Comparison of ENCODE assay signal across 13 cellular contexts in genomic region chr2:174003635-174004310, GRCh38. TPM values are rescaled to one million over a fixed set of nuclear protein-coding genes. Genes with fewer than 3 reads are reported as not detected.
DNase-seq lines count a peak whose midpoint lies in the region; ATAC-seq, FAIRE-seq and TF ChIP-seq lines count a peak whose summit lies in the region.
"Had no signal": no experiment of that assay in that cellular context is flagged by ENCODE, and none has a peak within 500 bp of the region (broad histone marks: within the 10 kb centered on the region; RNA-seq: fewer than 3 reads in every experiment).

No MANE protein-coding gene starts in this region.

- POLR2A ChIA-PET in A549 (lab: Yijun Ruan, JAX), result interaction anchor here (0.6 kb wide), 1 partner anchor 38 kb away, joined by 3 read pairs; no protein-coding TSS in a partner anchor
- POLR2A ChIA-PET in HepG2 (lab: Yijun Ruan, JAX), result no interaction called here

- in situ Hi-C loops in HepG2 (cut with HindIII; ENCODE audit: extremely low pct_ligation_motif_present, low pct_unique_long_range_greater_than_20kb), result loop anchor here (5.0 to 25.0 kb wide), 2 partner anchors 121 to 591 kb away; no protein-coding TSS in a partner anchor

- FAIRE-seq in A549 (lab: Jason Lieb, UNC) (no peak), astrocyte (lab: Jason Lieb, UNC) (no peak), HepG2 (lab: Jason Lieb, UNC) (peak; percentile 56)

- H3K9me3 ChIP-seq in A549, result no peaks in the 10 kb centered on the region
- H3K9me3 ChIP-seq in Karpas-422 (ENCODE audit: low read length), result no peaks in the 10 kb centered on the region
- no peaks in the 10 kb centered on the region for H3K9me3 ChIP-seq in astrocyte (ENCODE audit: insufficient read depth, low read depth, low read length)
- no peaks in the 10 kb centered on the region for H3K9me3 ChIP-seq in HepG2 (ENCODE audit: low read length)
- H3K9me3 ChIP-seq in tibial nerve, result no peaks in the 10 kb centered on the region

- no peak for DNase-seq in A549 (ENCODE audit: low read depth in 1 of 2, low spot score in 1 of 2)
- DNase-seq in Karpas-422, result peak; percentile 48
- DNase-seq in astrocyte (ENCODE audit: low read depth), result no peak
- DNase-seq in HepG2 (ENCODE audit: low spot score), result peak; percentile 64
- no peak for DNase-seq in tibial nerve (ENCODE audit: low spot score in 2 of 2)
- no peak for DNase-seq in SK-N-DZ (ENCODE audit: low spot score)
- no peak for DNase-seq in ecto neural progenitor cell (ENCODE audit: low spot score)
- no peak for DNase-seq in SIG-M5 treated with dmso at 0.1 percent for 504 hours (lab: John Stamatoyannopoulos, UW; ENCODE audit: unreplicated experiment)
- DNase-seq: effector memory CD4-positive, alpha-beta T cell; EL; midbrain; NCI-H1930 had no signal

- H3K27me3 Mint-ChIP-seq in astrocyte (ENCODE audit: low read depth, unreplicated experiment), result peaks cover 4% of the 10 kb centered on the region

- H3K9ac ChIP-seq in Karpas-422 (ENCODE audit: low read length), result no peak overlapping the region
- H3K9ac ChIP-seq in astrocyte (ENCODE audit: low read length), result no peak overlapping the region
- H3K9ac ChIP-seq in HepG2 (ENCODE audit: insufficient read depth, low read depth, low read length), result no peak overlapping the region

- peak overlapping the region; percentile 26 for H3K27ac Mint-ChIP-seq in astrocyte (ENCODE audit: unreplicated experiment)

- peaks cover 14% of the 10 kb centered on the region; the same call in 2 of the 3 replicates for H3K4me1 ChIP-seq in A549
- no peaks in the 10 kb centered on the region for H3K4me1 ChIP-seq in Karpas-422 (ENCODE audit: low read length)
- peaks cover 12% of the 10 kb centered on the region for H3K4me1 ChIP-seq in astrocyte (ENCODE audit: insufficient read depth, low read length)
- peaks cover 24% of the 10 kb centered on the region for H3K4me1 ChIP-seq in HepG2 (ENCODE audit: insufficient read depth, low read length)
- H3K4me1 ChIP-seq in tibial nerve, result peaks cover 0 to 23% (median 5%) of the 10 kb centered on the region in 4 donors

- H3K4me1 Mint-ChIP-seq in astrocyte (ENCODE audit: low read depth, unreplicated experiment), result peaks cover 12% of the 10 kb centered on the region

- H3K27me3 ChIP-seq in Karpas-422 (ENCODE audit: low read length) (no peaks in the 10 kb centered on the region), astrocyte (ENCODE audit: insufficient read depth, low read length) (no peaks in the 10 kb centered on the region), HepG2 (ENCODE audit: control insufficient read depth in 1 of 2, insufficient read depth in 2 of 2, low read length in 2 of 2) (no peaks in the 10 kb centered on the region; a peak in 1 of 5 replicates), tibial nerve (no peaks in the 10 kb centered on the region)

- H4K20me1 ChIP-seq in Karpas-422 (ENCODE audit: insufficient read depth, low read depth, low read length) (no peaks in the 10 kb centered on the region), astrocyte (ENCODE audit: insufficient read depth, low read length) (no peaks in the 10 kb centered on the region), HepG2 (ENCODE audit: insufficient read depth, low read length) (no peaks in the 10 kb centered on the region)

- TF ChIP-seq POLR2A in A549 (IDR thresholded peaks at IDR 0.05; ENCODE audit: low read length) (no peak), HepG2 (IDR thresholded peaks at IDR 0.05; ENCODE audit: insufficient read depth in 1 of 2, low read depth in 2 of 2, low read length in 2 of 2) (no peak), tibial nerve (IDR thresholded peaks at IDR 0.05) (no peak)

- intact Hi-C loops in HepG2 (cut with micrococcal nuclease; ENCODE audit: unreplicated experiment), result loop anchor here (1.0 to 5.0 kb wide), 4 partner anchors 11 to 601 kb away; no protein-coding TSS in a partner anchor

- no TSS peak for BruUV-seq in HepG2 (replicated peaks; lab: Mats Ljungman, UMichigan)

- H3K27ac ChIP-seq in A549 (no peak overlapping the region), Karpas-422 (ENCODE audit: low read length) (no peak overlapping the region), astrocyte (ENCODE audit: low read depth, low read length) (no peak overlapping the region), HepG2 (ENCODE audit: extremely low read length, insufficient read depth, low read length) (no peak overlapping the region), tibial nerve (no peak overlapping the region)
- H3K27ac ChIP-seq: RWPE1 had no signal

- H3K4me3 ChIP-seq in A549 (no peak overlapping the region), Karpas-422 (ENCODE audit: low read length) (no peak overlapping the region), astrocyte (ENCODE audit: insufficient read depth, low read depth, low read length) (no peak overlapping the region), HepG2 (replicated peaks in 1 of 3; ENCODE audit: insufficient read depth in 1 of 3, low read depth in 2 of 3, low read length in 3 of 3) (no peak overlapping the region), tibial nerve (no peak overlapping the region)

- ATAC-seq in A549 (peak in 1 of 2 experiments; percentile 71; a peak in 3 of 6 replicates), HepG2 (peak; percentile 98)

- TF ChIP-seq CTCF in A549 (IDR thresholded peaks at IDR 0.05), result no peak; the same call in 2 of the 3 replicates
- no peak for TF ChIP-seq CTCF in astrocyte (IDR thresholded peaks at IDR 0.05; ENCODE audit: insufficient read depth, low read depth, low read length)
- TF ChIP-seq CTCF in HepG2 (CRISPR knock-in tag; IDR thresholded peaks at IDR 0.05), result peak; percentile 93
- no peak for TF ChIP-seq CTCF in tibial nerve (IDR thresholded peaks at IDR 0.05)

- peaks cover 5% of the 10 kb centered on the region for H3K36me3 Mint-ChIP-seq in astrocyte (ENCODE audit: low read depth, unreplicated experiment)

- no peak overlapping the region for H3K4me3 Mint-ChIP-seq in astrocyte (ENCODE audit: unreplicated experiment)

- no peak for TF ChIP-seq EP300 in A549 (IDR thresholded peaks at IDR 0.05)
- no peak for TF ChIP-seq EP300 in HepG2 (IDR thresholded peaks at IDR 0.05; ENCODE audit: low read depth in 2 of 2, low read length in 2 of 2)
- TF ChIP-seq EP300 in HepG2 (CRISPR knock-in tag; IDR thresholded peaks at IDR 0.05; ENCODE audit: borderline replicate concordance), result no peak
- no peak for TF ChIP-seq EP300 in tibial nerve (IDR thresholded peaks at IDR 0.05)

- H3K79me2 ChIP-seq in Karpas-422 (ENCODE audit: low read length) (no peaks in the 10 kb centered on the region), astrocyte (ENCODE audit: insufficient read depth, low read length) (no peaks in the 10 kb centered on the region), HepG2 (ENCODE audit: insufficient read depth, low read length) (no peaks in the 10 kb centered on the region)

- no peaks in the 10 kb centered on the region for H3K9me2 ChIP-seq in Karpas-422 (replicated peaks; ENCODE audit: insufficient read depth, low read length)

- H2AFZ ChIP-seq in Karpas-422 (ENCODE audit: low read length), result no peak overlapping the region
- H2AFZ ChIP-seq in astrocyte (ENCODE audit: low read depth, low read length), result no peak overlapping the region
- H2AFZ ChIP-seq in HepG2 (ENCODE audit: low read length), result no peak overlapping the region

- CTCF ChIA-PET in A549 (lab: Yijun Ruan, JAX), result interaction anchor here (1.1 kb wide), 1 partner anchor 28 kb away, joined by 3 read pairs; no protein-coding TSS in a partner anchor
- CTCF ChIA-PET in HepG2 (lab: Yijun Ruan, JAX; ENCODE audit: low intra/inter-chr PET ratio, low total read pairs), result interaction anchor here (1.3 to 2.7 kb wide), 2 partner anchors 37 to 119 kb away, joined by 4 to 25 read pairs; no protein-coding TSS in a partner anchor

- peaks cover 3% of the 10 kb centered on the region for H3K9me3 Mint-ChIP-seq in astrocyte (ENCODE audit: unreplicated experiment)

- H3K36me3 ChIP-seq in Karpas-422 (ENCODE audit: insufficient read depth, low read length) (no peaks in the 10 kb centered on the region), astrocyte (ENCODE audit: insufficient read depth, low read length) (no peaks in the 10 kb centered on the region), HepG2 (replicated peaks in 1 of 2; ENCODE audit: control insufficient read depth in 1 of 2, insufficient read depth in 2 of 2, low read length in 2 of 2) (no peaks in the 10 kb centered on the region), tibial nerve (no peaks in the 10 kb centered on the region)

- WGBS in A549 (ENCODE audit: missing lambda C conversion rate), result 83% methylated on average over 14 of the region's 14 CpGs
- WGBS in HepG2 (ENCODE audit: low lambda C conversion rate), result 9% methylated on average over 14 of the region's 14 CpGs
- 89 to 93% methylated on average over 14 of the region's 14 CpGs for WGBS in tibial nerve, 2 donors

- no peak overlapping the region for H3K4me2 ChIP-seq in A549
- no peak overlapping the region for H3K4me2 ChIP-seq in Karpas-422 (ENCODE audit: low read depth, low read length, poor library complexity, severe bottlenecking)
- no peak overlapping the region for H3K4me2 ChIP-seq in astrocyte (ENCODE audit: low read length)
- peak overlapping the region; percentile 50 for H3K4me2 ChIP-seq in HepG2 (ENCODE audit: low read depth, low read length)

- peak; percentile 20 to 43; a peak in 2 of 5 replicates for TF ChIP-seq RAD21 in A549 (conservative IDR thresholded peaks at IDR 0.05 in 1 of 2, IDR thresholded peaks at IDR 0.05 in 1 of 2)
- peak; percentile 89 for TF ChIP-seq RAD21 in HepG2 (CRISPR knock-in tag; IDR thresholded peaks at IDR 0.05)

RNA-seq across cellular contexts. Expression of gene SP3, which starts 38.6 kb away (rescaled TPM):
- 83.1 and 94.5 TPM in 2 replicates for polyA plus RNA-seq in A549 (2011; rRNA removed)
- 16.8 and 21.8 TPM in 2 replicates for polyA plus RNA-seq in A549 (2012; cell fraction: cytosol; rRNA removed)
- polyA plus RNA-seq in A549 (2012; cell fraction: nucleus; rRNA removed), result 10.8 and 11.8 TPM in 2 replicates
- 40.1 to 41.8 TPM (median 40.3 TPM) in 3 replicates for polyA plus RNA-seq in A549 (2017; fragmentation: RNase III; extraction: RNeasy Plus Mini Kit Qiagen cat#74134 plus additional on column Dnase treatment)
- polyA minus RNA-seq in A549 (2011; rRNA and poly(A)+ RNA removed), result 80.7 and 84.4 TPM in 2 replicates
- 109 and 139 TPM in 2 replicates for total RNA-seq in Karpas-422 (2014; rRNA removed; shearing (Covaris generic); ENCODE audit: low replicate concordance)
- 58.8 and 59.6 TPM in 2 replicates for total RNA-seq in astrocyte
- total RNA-seq in HepG2 (2016; rRNA removed; fragmentation: Illumina TruSeq; extraction: Trizol), result 132 and 171 TPM in 2 replicates
- total RNA-seq in HepG2 (2016; cell fraction: cytosol; rRNA removed; fragmentation: Illumina TruSeq; extraction: Trizol; ENCODE audit: low read depth), result 46.7 and 54.6 TPM in 2 replicates
- total RNA-seq in HepG2 (2016; cell fraction: insoluble cytoplasmic fraction; rRNA removed; fragmentation: Illumina TruSeq; extraction: Trizol), result 129 and 171 TPM in 2 replicates
- 117 and 137 TPM in 2 replicates for total RNA-seq in HepG2 (2016; cell fraction: membrane; rRNA removed; fragmentation: Illumina TruSeq; extraction: Trizol)
- 111 and 118 TPM in 2 replicates for total RNA-seq in HepG2 (2016; cell fraction: nucleus; rRNA removed; fragmentation: Illumina TruSeq; extraction: Trizol)
- 53.9 and 57.3 TPM in 2 replicates for polyA plus RNA-seq in HepG2 (2011; rRNA removed)
- 24.5 and 38.2 TPM in 2 replicates for polyA plus RNA-seq in HepG2 (2011; cell fraction: cytosol; rRNA removed)
- 29.7 TPM in 2 replicates for polyA plus RNA-seq in HepG2 (2011; cell fraction: nucleus; rRNA removed)
- 42.0 and 48.0 TPM in 2 replicates for polyA plus RNA-seq in HepG2 (2012)
- polyA plus RNA-seq in HepG2 (2016; cell fraction: cytosol; fragmentation: Illumina TruSeq; extraction: Trizol; ENCODE audit: low read depth), result 5.3 and 5.5 TPM in 2 replicates
- polyA plus RNA-seq in HepG2 (2016; cell fraction: insoluble cytoplasmic fraction; fragmentation: Illumina TruSeq; extraction: Trizol; ENCODE audit: low read depth), result 79.1 and 85.5 TPM in 2 replicates
- polyA plus RNA-seq in HepG2 (2016; cell fraction: membrane; fragmentation: Illumina TruSeq; extraction: Trizol; ENCODE audit: low read depth), result 24.8 and 28.9 TPM in 2 replicates
- 51.2 and 54.9 TPM in 2 replicates for polyA plus RNA-seq in HepG2 (2016; cell fraction: nucleus; fragmentation: Illumina TruSeq; extraction: Trizol; ENCODE audit: insufficient read depth, low read depth)
- 45.0 and 74.0 TPM in 2 replicates for polyA minus RNA-seq in HepG2 (2011; rRNA and poly(A)+ RNA removed; ENCODE audit: low replicate concordance)
- 67.2 and 72.9 TPM in 2 replicates for polyA minus RNA-seq in HepG2 (2011; cell fraction: cytosol; rRNA and poly(A)+ RNA removed)
- 202 and 214 TPM in 2 replicates for polyA minus RNA-seq in HepG2 (2011; cell fraction: nucleus; rRNA and poly(A)+ RNA removed)
- 100 to 1,000 TPM in 3 of 4 donors, 10 to 100 TPM in 1; 72.5 to 152 (median 128) TPM for total RNA-seq in tibial nerve
- 61.8 and 63.5 TPM in 2 replicates for polyA plus RNA-seq in SK-N-DZ (2014; cell fraction: cytosol; rRNA removed)
- 39.5 and 69.9 TPM in 2 replicates for polyA plus RNA-seq in SK-N-DZ (2014; cell fraction: nucleus; rRNA removed)

Comparison
In these comparisons a context has a peak if more than half of its experiments do, and no peak if none do; other contexts are left out.
1. DNase-seq: peak in Karpas-422 (single experiment) and HepG2 (single experiment); none in A549 (0 of 2), astrocyte (single experiment), tibial nerve (0 of 2), SK-N-DZ (single experiment), ecto neural progenitor cell (single experiment) and SIG-M5 treated with dmso at 0.1 percent for 504 hours (single experiment).
2. Of the 38 proteins assayed by ChIP-seq in both HepG2 and A549: peak only in HepG2: CEBPB, CHD2, CTCF, FOSL2, HDAC2, HMGXB4 and 6 more; only in A549: none; in both: RAD21; in neither: 24; mixed calls (peak in some experiments, not most) for 1.